15 cellular contexts compared by ENCODE assay signal in genomic region chr3:29313981-29314726, GRCh38.
"Had no signal": no experiment of that assay in that cellular context is flagged by ENCODE, and none has a peak within 500 bp of the region (broad histone marks: within the 10 kb centered on the region; RNA-seq: fewer than 3 reads in every experiment).

No MANE protein-coding gene starts in this region.

- H3K4me3 ChIP-seq: dorsolateral prefrontal cortex, heart right ventricle, neural progenitor cell, suprapubic skin had no signal

- H3K4me3 Mint-ChIP-seq: activated naive CD4-positive, alpha-beta T cell treated with anti-CD3 and anti-CD28 coated beads, Interleukin-2, amount 10 ng/mL, durations not matched to agents 7 days and 5 days; activated T-helper 17 cell treated with anti-CD3 and anti-CD28 coated beads, Interleukin-2, amount 50 U/mL, for 72 hours; brain; neural progenitor cell had no signal

- H3K27me3 Mint-ChIP-seq: activated naive CD4-positive, alpha-beta T cell treated with anti-CD3 and anti-CD28 coated beads, Interleukin-2, amount 10 ng/mL, durations not matched to agents 7 days and 5 days; activated T-helper 17 cell treated with anti-CD3 and anti-CD28 coated beads, Interleukin-2, amount 50 U/mL, for 72 hours; brain had no signal

- H3K27ac ChIP-seq: dorsolateral prefrontal cortex, neural progenitor cell, parathyroid adenoma, suprapubic skin had no signal

- H3K9me3 Mint-ChIP-seq: activated naive CD4-positive, alpha-beta T cell treated with anti-CD3 and anti-CD28 coated beads, Interleukin-2, amount 10 ng/mL, durations not matched to agents 7 days and 5 days; brain; neural progenitor cell had no signal

- H3K4me1 Mint-ChIP-seq: activated naive CD4-positive, alpha-beta T cell treated with anti-CD3 and anti-CD28 coated beads, Interleukin-2, amount 10 ng/mL, durations not matched to agents 7 days and 5 days; activated T-helper 17 cell treated with anti-CD3 and anti-CD28 coated beads, Interleukin-2, amount 50 U/mL, for 72 hours had no signal

- H3K9me3 ChIP-seq: heart right ventricle, suprapubic skin had no signal

- ATAC-seq: activated T-helper 17 cell treated with anti-CD3 and anti-CD28 coated beads, Interleukin-2, amount 50 U/mL, for 72 hours; esophagus mucosa; left lobe of liver had no signal

- H3K36me3 Mint-ChIP-seq: activated naive CD4-positive, alpha-beta T cell treated with anti-CD3 and anti-CD28 coated beads, Interleukin-2, amount 10 ng/mL, durations not matched to agents 7 days and 5 days; brain; neural progenitor cell had no signal

- H3K27me3 ChIP-seq: dorsolateral prefrontal cortex, heart right ventricle, neural progenitor cell, suprapubic skin had no signal

- H3K27ac Mint-ChIP-seq: activated naive CD4-positive, alpha-beta T cell treated with anti-CD3 and anti-CD28 coated beads, Interleukin-2, amount 10 ng/mL, durations not matched to agents 7 days and 5 days; activated T-helper 17 cell treated with anti-CD3 and anti-CD28 coated beads, Interleukin-2, amount 50 U/mL, for 72 hours; brain; neural progenitor cell had no signal

- H3K4me1 ChIP-seq: neural progenitor cell, parathyroid adenoma had no signal

- DNase-seq: activated CD4-positive, alpha-beta T cell treated with anti-CD3 and anti-CD28 coated beads, Interleukin-2, amount 50 U/mL, for 1 hour; activated naive CD4-positive, alpha-beta T cell treated with anti-CD3 and anti-CD28 coated beads, Interleukin-2, amount 10 ng/mL, durations not matched to agents 7 days and 5 days; activated T-cell treated with anti-CD3 and anti-CD28 coated beads for 4 hours; cerebellar nuclear complex; dorsolateral prefrontal cortex; heart right ventricle; islet precursor cell; stimulated activated naive CD4-positive, alpha-beta T cell had no signal

- H3K36me3 ChIP-seq: heart right ventricle, neural progenitor cell, suprapubic skin had no signal
